12 cellular contexts compared by ENCODE assay signal in the genomic region with DNA sequence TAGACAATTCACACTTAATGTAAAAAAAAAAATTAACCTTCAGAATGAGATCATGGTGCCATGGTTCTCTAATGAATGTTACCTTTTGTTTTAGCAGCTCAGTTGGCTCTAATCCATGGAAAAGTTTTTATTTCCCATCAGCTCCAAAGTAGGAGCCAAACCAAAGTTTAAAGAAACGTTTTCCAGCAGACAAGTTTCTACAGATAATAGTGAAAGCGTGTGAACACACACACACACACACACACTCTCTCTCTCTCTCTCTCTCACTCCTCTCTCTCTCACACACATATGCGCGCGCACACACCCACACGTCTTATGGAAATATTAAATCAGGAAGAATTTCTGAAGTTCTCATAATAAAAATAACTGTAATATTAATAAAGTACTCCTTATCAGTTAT. TPM values are rescaled to one million over a fixed set of nuclear protein-coding genes. Genes with fewer than 3 reads are reported as not detected.
DNase-seq lines count a peak whose midpoint lies in the region; ATAC-seq and TF ChIP-seq lines count a peak whose summit lies in the region.
"Had no signal": no experiment of that assay in that cellular context is flagged by ENCODE, and none has a peak within 500 bp of the region (broad histone marks: within the 10 kb centered on the region; RNA-seq: fewer than 3 reads in every experiment).

No MANE protein-coding gene starts in this region.

- CTCF ChIA-PET in activated naive CD4-positive, alpha-beta T cell treated with anti-CD3 and anti-CD28 coated beads for 36 hours (lab: Charles Lee): interaction anchor here (0.6 to 0.8 kb wide), 4 partner anchors 11 to 245 kb away, joined by 3 to 4 read pairs (median 3); no protein-coding TSS in a partner anchor

- ATAC-seq in upper lobe of right lung: no peak
- ATAC-seq: stimulated activated naive B cell treated with anti-CD40 and anti-IgM and Interleukin-4, amounts not matched to agents 10 μg/mL and 1 μg/mL and 100 μg/mL, for 72 hours had no signal

- H3K27me3 ChIP-seq in upper lobe of right lung: no peaks in the 10 kb centered on the region

- intact Hi-C loops in activated naive CD4-positive, alpha-beta T cell treated with anti-CD3 and anti-CD28 coated beads for 36 hours (cut with micrococcal nuclease): no loop called here
- intact Hi-C loops in upper lobe of right lung (cut with DNase I): no loop called here

- TF ChIP-seq CTCF in coronary artery (IDR thresholded peaks at IDR 0.05) (no peak), upper lobe of right lung (IDR thresholded peaks at IDR 0.05) (no peak)

- H3K36me3 ChIP-seq in upper lobe of right lung: no peaks in the 10 kb centered on the region
- H3K36me3 ChIP-seq: WERI-Rb-1 had no signal

- peak overlapping the region; percentile 76 for H3K27ac Mint-ChIP-seq in activated naive CD4-positive, alpha-beta T cell treated with anti-CD3 and anti-CD28 coated beads for 36 hours
- H3K27ac Mint-ChIP-seq: stimulated activated naive B cell treated with anti-CD40 and anti-IgM and Interleukin-4, amounts not matched to agents 10 μg/mL and 1 μg/mL and 100 μg/mL, for 72 hours had no signal

- peaks cover 71% of the 10 kb centered on the region for H3K4me1 ChIP-seq in upper lobe of right lung

- H3K27ac ChIP-seq in coronary artery (peak overlapping the region; percentile 38 to 58), upper lobe of right lung (peak overlapping the region; percentile 40), substantia nigra (ENCODE audit: low read depth, low read length, poor library complexity, severe bottlenecking) (no peak overlapping the region)
- H3K27ac ChIP-seq: WERI-Rb-1 had no signal

- DNase-seq in activated naive CD4-positive, alpha-beta T cell treated with anti-CD3 and anti-CD28 coated beads for 36 hours: no peak
- no peak for DNase-seq in activated naive CD4-positive, alpha-beta T cell (lab: John Stamatoyannopoulos, UW)
- no peak for DNase-seq in coronary artery (ENCODE audit: low spot score)
- DNase-seq in lung microvascular endothelial cell (ENCODE audit: low read depth in 2 of 2): peak; percentile 68 to 96
- no peak for DNase-seq in upper lobe of right lung
- no peak for DNase-seq in NCI-H2227 (lab: John Stamatoyannopoulos, UW; ENCODE audit: unreplicated experiment)
- no peak for DNase-seq in amygdala (lab: John Stamatoyannopoulos, UW)
- DNase-seq in substantia nigra (lab: John Stamatoyannopoulos, UW): no peak
- DNase-seq: NCI-H1417 treated with DMSO at 0.1 percent for 48 hours; NCI-H526 treated with DMSO at 0.1 percent for 48 hours; stimulated activated naive B cell treated with anti-CD40 and anti-IgM and Interleukin-4, amounts not matched to agents 10 μg/mL and 1 μg/mL and 100 μg/mL, for 72 hours; WERI-Rb-1 had no signal

- no peaks in the 10 kb centered on the region for H3K9me3 Mint-ChIP-seq in activated naive CD4-positive, alpha-beta T cell treated with anti-CD3 and anti-CD28 coated beads for 36 hours
- H3K9me3 Mint-ChIP-seq: stimulated activated naive B cell treated with anti-CD40 and anti-IgM and Interleukin-4, amounts not matched to agents 10 μg/mL and 1 μg/mL and 100 μg/mL, for 72 hours had no signal

- H3K27me3 Mint-ChIP-seq in activated naive CD4-positive, alpha-beta T cell treated with anti-CD3 and anti-CD28 coated beads for 36 hours (ENCODE audit: low read depth): no peaks in the 10 kb centered on the region
- H3K27me3 Mint-ChIP-seq: stimulated activated naive B cell treated with anti-CD40 and anti-IgM and Interleukin-4, amounts not matched to agents 10 μg/mL and 1 μg/mL and 100 μg/mL, for 72 hours had no signal

- H3K4me1 Mint-ChIP-seq in activated naive CD4-positive, alpha-beta T cell treated with anti-CD3 and anti-CD28 coated beads for 36 hours (ENCODE audit: low read depth): peaks cover 80% of the 10 kb centered on the region

- H3K36me3 Mint-ChIP-seq in activated naive CD4-positive, alpha-beta T cell treated with anti-CD3 and anti-CD28 coated beads for 36 hours (ENCODE audit: low read depth): peaks cover 40% of the 10 kb centered on the region

- H3K9me3 ChIP-seq in upper lobe of right lung: no peaks in the 10 kb centered on the region

- H3K4me3 ChIP-seq in coronary artery (no peak overlapping the region), upper lobe of right lung (no peak overlapping the region)

- H3K4me3 Mint-ChIP-seq in activated naive CD4-positive, alpha-beta T cell treated with anti-CD3 and anti-CD28 coated beads for 36 hours: no peak overlapping the region

RNA-seq across cellular contexts. Expression of gene MBNL1, which starts 46.9 kb away (rescaled TPM):
- total RNA-seq in activated naive CD4-positive, alpha-beta T cell treated with anti-CD3 and anti-CD28 coated beads for 36 hours: 100 to 1,000 TPM; 387 to 391 TPM
- total RNA-seq in lung microvascular endothelial cell: 206 and 247 TPM in 2 replicates
- total RNA-seq in upper lobe of right lung: 229 TPM

Comparison
In these comparisons a context has a peak if more than half of its experiments do, and no peak if none do; other contexts are left out.
1. DNase-seq: peak in lung microvascular endothelial cell (2 of 2); none in activated naive CD4-positive, alpha-beta T cell treated with anti-CD3 and anti-CD28 coated beads for 36 hours (single experiment), activated naive CD4-positive, alpha-beta T cell (0 of 4), coronary artery (single experiment), upper lobe of right lung (single experiment), NCI-H2227 (single experiment), amygdala (0 of 56) and substantia nigra (0 of 49).